In the genomic region with DNA sequence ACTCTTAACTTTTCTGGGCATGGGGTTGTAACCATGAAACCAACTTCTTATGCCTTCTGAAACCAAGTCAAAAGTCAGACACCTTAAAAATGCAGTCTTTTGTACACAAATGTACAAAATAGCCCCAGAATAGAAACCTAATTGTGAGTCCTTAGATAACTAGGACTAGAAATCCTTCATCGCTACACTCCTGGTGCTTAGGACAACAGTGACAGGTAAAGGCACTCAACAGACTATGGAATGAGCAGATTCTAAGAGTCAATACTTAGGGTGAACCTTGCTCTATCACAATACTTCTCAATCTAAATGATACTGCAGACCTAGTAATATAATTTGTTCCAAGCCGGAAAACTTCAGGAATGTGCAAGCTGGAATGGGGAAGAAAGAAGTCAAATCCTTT, we compare ENCODE assay signal across 8 cellular contexts.
"Had no signal": no experiment of that assay in that cellular context is flagged by ENCODE, and none has a peak within 500 bp of the region (broad histone marks: within the 10 kb centered on the region; RNA-seq: fewer than 3 reads in every experiment).

No MANE protein-coding gene starts in this region.

- H3K4me3 ChIP-seq: GM23338 had no signal

- FAIRE-seq: H1, H54, HTR-8/SVneo had no signal

- H3K27ac ChIP-seq: KMS-11 had no signal

- H2AFZ ChIP-seq: GM23338 had no signal

- H3K9ac ChIP-seq: KMS-11 had no signal

- H3K4me2 ChIP-seq: GM23338, KMS-11 had no signal

- ATAC-seq: GM23338 had no signal

- DNase-seq: H9, HCEC 1CT, KBM-7 had no signal
